ENCODE assay signal across 1 cellular context in genomic region chr14:22602853-22603252, GRCh38.
TF ChIP-seq lines count a peak whose summit lies in the region.

No MANE protein-coding gene starts in this region.

TF ChIP-seq in IMR-90, 13 proteins besides CTCF, POLR2A, EP300 and RAD21 (continued from another document):
- TF ChIP-seq FOS (IDR thresholded peaks at IDR 0.05; ENCODE audit: low read depth, low read length) (no peak), BHLHE40 (IDR thresholded peaks at IDR 0.05; ENCODE audit: low read depth, low read length) (no peak), MAZ (IDR thresholded peaks at IDR 0.05; ENCODE audit: borderline replicate concordance, low read depth, low read length) (no peak), CHD1 (IDR thresholded peaks at IDR 0.05; ENCODE audit: low read depth, low read length) (no peak), RFX5 (IDR thresholded peaks at IDR 0.05; ENCODE audit: low read depth, low read length) (no peak), MAFK (IDR thresholded peaks at IDR 0.05; ENCODE audit: low read depth, low read length) (no peak), NFE2L2 (IDR thresholded peaks at IDR 0.05; ENCODE audit: low read depth, low read length) (no peak), CEBPB (IDR thresholded peaks at IDR 0.05; ENCODE audit: low read depth, low read length) (no peak)
- TF ChIP-seq, protein P1, sequence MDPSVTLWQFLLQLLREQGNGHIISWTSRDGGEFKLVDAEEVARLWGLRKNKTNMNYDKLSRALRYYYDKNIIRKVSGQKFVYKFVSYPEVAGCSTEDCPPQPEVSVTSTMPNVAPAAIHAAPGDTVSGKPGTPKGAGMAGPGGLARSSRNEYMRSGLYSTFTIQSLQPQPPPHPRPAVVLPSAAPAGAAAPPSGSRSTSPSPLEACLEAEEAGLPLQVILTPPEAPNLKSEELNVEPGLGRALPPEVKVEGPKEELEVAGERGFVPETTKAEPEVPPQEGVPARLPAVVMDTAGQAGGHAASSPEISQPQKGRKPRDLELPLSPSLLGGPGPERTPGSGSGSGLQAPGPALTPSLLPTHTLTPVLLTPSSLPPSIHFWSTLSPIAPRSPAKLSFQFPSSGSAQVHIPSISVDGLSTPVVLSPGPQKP (IDR thresholded peaks at IDR 0.05; ENCODE audit: borderline replicate concordance, low read depth, low read length): no peak
